In the genomic region with DNA sequence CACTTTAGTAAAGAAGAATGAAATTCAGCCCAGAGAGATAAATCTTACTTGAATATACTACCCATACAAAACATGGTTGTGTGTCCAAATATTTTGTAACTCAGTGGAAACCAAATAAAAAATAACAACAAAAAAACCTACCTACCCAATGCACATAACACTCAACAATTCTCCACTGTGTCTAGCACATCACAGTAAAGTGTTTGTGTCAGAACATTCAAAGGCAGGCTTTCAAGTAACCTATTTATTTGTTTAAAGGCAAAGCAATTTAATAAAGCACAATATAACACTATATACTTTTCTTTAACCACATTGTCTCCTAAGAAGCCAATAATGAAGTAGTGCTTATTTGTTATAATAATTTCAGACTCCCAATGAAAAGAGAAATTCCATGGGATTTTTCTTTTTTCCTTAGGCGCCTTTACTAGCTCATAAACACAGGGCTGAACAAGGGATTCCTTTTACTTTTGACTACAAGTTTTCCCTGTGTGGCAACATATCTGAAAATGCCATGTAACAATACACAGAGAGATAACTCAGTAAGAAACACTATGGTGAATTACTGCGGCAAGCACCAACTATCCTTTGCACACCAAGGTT, we compare ENCODE assay signal across 27 cellular contexts.
"Had no signal": no experiment of that assay in that cellular context is flagged by ENCODE, and none has a peak within 500 bp of the region (broad histone marks: within the 10 kb centered on the region; RNA-seq: fewer than 3 reads in every experiment).

No MANE protein-coding gene starts in this region.

- H3K27me3 Mint-ChIP-seq: naive B cell; natural killer cell treated with Interleukin-12 subunit alpha and Interleukin-12 subunit beta and Interleukin-15 and Interleukin-18, amount 100 ng/mL, for 72 hours had no signal

- ATAC-seq: gastrocnemius medialis; heart left ventricle; left cardiac atrium; left ventricle myocardium superior; mucosa of descending colon; natural killer cell treated with Interleukin-12 subunit alpha and Interleukin-12 subunit beta and Interleukin-15 and Interleukin-18, amount 100 ng/mL, for 72 hours; sciatic nerve; stimulated activated naive CD8-positive, alpha-beta T cell treated with anti-CD3 and anti-CD28 coated beads, Interleukin-15, Interleukin-2, amounts not matched to agents 100 U/mL and 50 U/mL, for 24 hours had no signal

- H3K4me3 Mint-ChIP-seq: mesothelial cell of epicardium; naive B cell; natural killer cell treated with Interleukin-12 subunit alpha and Interleukin-12 subunit beta and Interleukin-15 and Interleukin-18, amount 100 ng/mL, for 72 hours; neural crest cell had no signal

- H3K27me3 ChIP-seq: gastrocnemius medialis, heart left ventricle, hepatocyte, right atrium auricular region, transverse colon, vagina had no signal

- H3K27ac ChIP-seq: gastrocnemius medialis, heart left ventricle, hepatocyte, lower lobe of right lung, neutrophil, parathyroid adenoma, prostate gland, right atrium auricular region, transverse colon, vagina had no signal

- H3K27ac Mint-ChIP-seq: mesothelial cell of epicardium; natural killer cell treated with Interleukin-12 subunit alpha and Interleukin-12 subunit beta and Interleukin-15 and Interleukin-18, amount 100 ng/mL, for 72 hours had no signal

- DNase-seq: cortex of kidney; effector CD4-positive, alpha-beta T cell; gastrocnemius medialis; heart left ventricle; kidney; left cardiac atrium; left ventricle myocardium superior; lower lobe of right lung; mesenchymal stem cell; mucosa of descending colon; naive B cell; stimulated activated CD4-positive, alpha-beta T cell treated with anti-CD3 and anti-CD28 coated beads, Interleukin-12 subunit alpha, Interleukin-12 subunit beta, amount 100 ng/mL, for 4 hours; stimulated activated CD4-positive, alpha-beta T cell treated with anti-CD3 and anti-CD28 coated beads, Interleukin-1b, Interleukin-23, amount 100 ng/mL, for 48 hours; stimulated activated CD4-positive, alpha-beta T cell treated with anti-CD3 and anti-CD28 coated beads, Interleukin-4, amount 100 ng/mL, for 1 hour; stimulated activated CD8-positive, alpha-beta memory T cell treated with anti-CD3 and anti-CD28 coated beads, Interleukin-4, amount 100 ng/mL, for 48 hours; stimulated activated naive CD8-positive, alpha-beta T cell treated with anti-CD3 and anti-CD28 coated beads, Interleukin-15, Interleukin-2, amounts not matched to agents 100 U/mL and 50 U/mL, for 24 hours; transverse colon had no signal

- H3K9me3 Mint-ChIP-seq: mesothelial cell of epicardium; naive B cell; natural killer cell treated with Interleukin-12 subunit alpha and Interleukin-12 subunit beta and Interleukin-15 and Interleukin-18, amount 100 ng/mL, for 72 hours; neural crest cell had no signal
